Comparison of ENCODE assay signal across 8 cellular contexts in the genomic region with DNA sequence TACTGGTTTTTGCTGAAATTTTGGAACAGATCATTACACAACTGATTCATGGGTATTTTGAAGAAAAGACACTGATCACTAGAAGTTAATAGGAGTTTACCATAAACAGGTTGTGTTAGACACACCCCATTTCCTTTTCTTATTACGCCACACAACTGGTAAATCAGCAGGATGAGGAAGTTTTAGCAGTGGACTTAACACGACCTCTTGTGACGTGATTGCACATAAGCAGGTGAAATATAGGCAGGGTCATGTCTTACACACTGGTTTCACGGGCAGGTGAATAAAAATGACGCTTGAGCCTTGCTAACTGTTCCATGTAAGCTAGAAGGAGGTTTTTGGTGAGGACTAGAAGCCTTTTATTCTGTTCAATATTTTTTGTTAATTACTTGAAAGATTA. TPM values are rescaled to one million over a fixed set of nuclear protein-coding genes. Genes with fewer than 3 reads are reported as not detected.
DNase-seq lines count a peak whose midpoint lies in the region; ATAC-seq and TF ChIP-seq lines count a peak whose summit lies in the region.

No MANE protein-coding gene starts in this region.

- DNase-seq in Right ventricle myocardium inferior (ENCODE audit: missing footprints) (no peak), cardiac septum (ENCODE audit: low spot score) (no peak), RWPE1 (ENCODE audit: low spot score) (peak; percentile 30), foreskin fibroblast (peak; percentile 3 to 43), uterus (peak in 1 of 2 donors; percentile 54), cerebellum (ENCODE audit: low spot score) (no peak), NCI-H226 (no peak)

- intact Hi-C loops in Right ventricle myocardium inferior (cut with DNase I), result loop anchor here (5.0 kb wide), 2 partner anchors 102 to 192 kb away; no protein-coding TSS in a partner anchor
- intact Hi-C loops in cardiac septum (cut with DNase I), result loop anchor here (1.0 to 10.0 kb wide), 4 partner anchors 162 to 1403 kb away; no protein-coding TSS in a partner anchor
- intact Hi-C loops in uterus (cut with DNase I; ENCODE audit: low total_unique reads), result loop anchor here (5.0 to 10.0 kb wide), 2 partner anchors 180 to 1402 kb away; no protein-coding TSS in a partner anchor

- peaks cover 13 to 17% of the 10 kb centered on the region in 2 donors for H3K4me1 ChIP-seq in uterus

- H3K36me3 ChIP-seq in uterus, result no peaks in the 10 kb centered on the region

- no peaks in the 10 kb centered on the region for H3K27me3 ChIP-seq in uterus

- POLR2A ChIA-PET in RWPE1 (lab: Yijun Ruan, JAX; ENCODE audit: low non-redundant PET), result no interaction called here

- H3K4me3 ChIP-seq in foreskin fibroblast (ENCODE audit: low read depth in 1 of 2, low read length in 2 of 2) (no peak overlapping the region), uterus (no peak overlapping the region)

- CTCF ChIA-PET in RWPE1 (lab: Yijun Ruan, JAX), result interaction anchor here (0.7 to 0.9 kb wide), 4 partner anchors 188 to 1465 kb away, joined by 3 read pairs; no protein-coding TSS in a partner anchor

- TF ChIP-seq POLR2A in uterus (IDR thresholded peaks at IDR 0.05), result no peak

- no peak overlapping the region for H3K27ac ChIP-seq in RWPE1
- H3K27ac ChIP-seq in uterus, result peak overlapping the region; percentile 68

- no peaks in the 10 kb centered on the region for H3K9me3 ChIP-seq in uterus

- TF ChIP-seq CTCF in RWPE1 (conservative IDR thresholded peaks at IDR 0.05; ENCODE audit: low read depth) (peak; percentile 71), foreskin fibroblast (IDR thresholded peaks at IDR 0.05; ENCODE audit: low read depth, low read length) (no peak), uterus (IDR thresholded peaks at IDR 0.05) (peak; percentile 53 to 68 (median 58))

- peak; percentile 67 for ATAC-seq in Right ventricle myocardium inferior
- no peak for ATAC-seq in HG02970 (IDR thresholded peaks at IDR 0.05; ENCODE audit: low FRiP score, unreplicated experiment)

RNA-seq across cellular contexts. Expression of gene TPRG1, which starts 27.1 kb away (rescaled TPM):
- total RNA-seq in Right ventricle myocardium inferior (3.3 TPM), cardiac septum (2.2 TPM), uterus (10 to 100 TPM in 1 of 4 donors, 1 to 10 TPM in 3; 7.7 to 29.4 (median 8.3) TPM), cerebellum (3.4 TPM)

Comparison
In these comparisons a context has a peak if more than half of its experiments do, and no peak if none do; other contexts are left out.
1. DNase-seq: peak in RWPE1 (single experiment) and foreskin fibroblast (2 of 2); none in Right ventricle myocardium inferior (single experiment), cardiac septum (single experiment), cerebellum (single experiment) and NCI-H226 (single experiment).